In the genomic region with DNA sequence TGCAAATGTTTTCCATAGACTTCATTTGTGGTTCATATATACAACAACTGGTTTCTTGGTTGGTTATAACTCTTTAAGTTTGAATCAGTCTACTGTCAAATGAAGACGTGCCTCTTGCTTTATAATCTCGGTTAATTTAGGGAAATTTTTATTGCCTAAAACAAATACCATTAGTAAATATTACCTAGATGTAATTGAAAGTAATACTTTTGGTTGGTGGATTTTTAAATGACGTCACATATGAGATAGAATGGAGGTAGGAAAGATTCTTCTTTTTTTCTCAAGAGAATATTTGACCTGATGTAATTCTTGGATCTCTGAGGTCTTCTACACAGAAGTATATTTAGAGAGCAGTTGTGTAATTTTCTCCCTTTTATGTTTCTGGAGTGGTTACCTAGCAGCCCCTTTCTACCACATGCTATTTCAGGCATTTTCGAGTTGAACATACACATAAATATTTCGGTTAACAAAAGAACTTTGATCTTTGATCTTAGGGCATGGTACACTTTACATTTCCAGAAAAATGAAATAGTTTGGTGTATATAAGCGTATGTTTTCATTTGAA, we compare ENCODE assay signal across 8 cellular contexts.
DNase-seq lines count a peak whose midpoint lies in the region; ATAC-seq and TF ChIP-seq lines count a peak whose summit lies in the region.

No MANE protein-coding gene starts in this region.

- H3K27me3 Mint-ChIP-seq in activated naive CD8-positive, alpha-beta T cell treated with anti-CD3 and anti-CD28 coated beads, Interleukin-2, amount 50 U/mL, for 24 hours, result peaks cover 2% of the 10 kb centered on the region

- peak overlapping the region; percentile 79 for H3K9ac ChIP-seq in Loucy (ENCODE audit: low read depth, low read length, poor library complexity, severe bottlenecking)
- peak overlapping the region; percentile 94; the same call in 1 of the 2 replicates for H3K9ac ChIP-seq in iPS-20b (ENCODE audit: low read depth, low read length)
- peak overlapping the region; percentile 43 to 82 for H3K9ac ChIP-seq in stomach smooth muscle (ENCODE audit: low read length in 2 of 2)

- H3K9me3 ChIP-seq in Loucy (ENCODE audit: insufficient read depth, low read depth, low read length) (no peaks in the 10 kb centered on the region), iPS-20b (ENCODE audit: insufficient read depth, low read depth, low read length) (no peaks in the 10 kb centered on the region), stomach smooth muscle (ENCODE audit: control insufficient read depth in 2 of 2, low read length in 2 of 2) (no peaks in the 10 kb centered on the region)

- ATAC-seq in GM21529 (IDR thresholded peaks at IDR 0.05; ENCODE audit: unreplicated experiment), result peak; percentile 53
- peak; percentile 62 for ATAC-seq in activated naive CD8-positive, alpha-beta T cell treated with anti-CD3 and anti-CD28 coated beads, Interleukin-2, amount 50 U/mL, for 24 hours

- H3K79me2 ChIP-seq in Loucy (ENCODE audit: insufficient read depth, low read length), result peaks cover 61% of the 10 kb centered on the region

- no peaks in the 10 kb centered on the region for H3K27me3 ChIP-seq in Loucy (ENCODE audit: insufficient read depth, low read length, poor library complexity, severe bottlenecking)
- H3K27me3 ChIP-seq in iPS-20b (ENCODE audit: insufficient read depth, low read length), result no peaks in the 10 kb centered on the region
- H3K27me3 ChIP-seq in stomach smooth muscle (ENCODE audit: control insufficient read depth in 1 of 2, insufficient read depth in 2 of 2, low read length in 2 of 2), result no peaks in the 10 kb centered on the region

- H3K9me3 Mint-ChIP-seq in activated naive CD8-positive, alpha-beta T cell treated with anti-CD3 and anti-CD28 coated beads, Interleukin-2, amount 50 U/mL, for 24 hours, result no peaks in the 10 kb centered on the region

- DNase-seq in DMS 273 (lab: John Stamatoyannopoulos, UW; ENCODE audit: unreplicated experiment), result peak; percentile 46
- no peak for DNase-seq in DMS 273 treated with DMSO at 0.1 percent for 48 hours (lab: John Stamatoyannopoulos, UW)
- DNase-seq in activated naive CD8-positive, alpha-beta T cell treated with anti-CD3 and anti-CD28 coated beads, Interleukin-2, amount 50 U/mL, for 24 hours, result no peak
- DNase-seq in anterior cingulate cortex (lab: John Stamatoyannopoulos, UW), result no peak

- H3K9me2 ChIP-seq in Loucy (replicated peaks; ENCODE audit: low read depth, low read length), result no peaks in the 10 kb centered on the region

- H3K36me3 Mint-ChIP-seq in activated naive CD8-positive, alpha-beta T cell treated with anti-CD3 and anti-CD28 coated beads, Interleukin-2, amount 50 U/mL, for 24 hours (ENCODE audit: low read depth), result peaks cover 32% of the 10 kb centered on the region

- H3K4me3 Mint-ChIP-seq in activated naive CD8-positive, alpha-beta T cell treated with anti-CD3 and anti-CD28 coated beads, Interleukin-2, amount 50 U/mL, for 24 hours, result peak overlapping the region; percentile 81

- H3F3A ChIP-seq in Loucy (ENCODE audit: low read depth), result peaks cover 9% of the 10 kb centered on the region; the same call in 1 of the 2 replicates

- H3K4me1 Mint-ChIP-seq in activated naive CD8-positive, alpha-beta T cell treated with anti-CD3 and anti-CD28 coated beads, Interleukin-2, amount 50 U/mL, for 24 hours, result peaks cover 67% of the 10 kb centered on the region

- no peak for TF ChIP-seq CTCF in Loucy (conservative IDR thresholded peaks at IDR 0.05; ENCODE audit: low read length)

- H3K27ac ChIP-seq in iPS-20b (ENCODE audit: low read length) (peak overlapping the region; percentile 75), stomach smooth muscle (ENCODE audit: low read length) (peak overlapping the region; percentile 19)

- peaks cover 29% of the 10 kb centered on the region for H4K20me1 ChIP-seq in Loucy (ENCODE audit: insufficient read depth, low read length, poor library complexity, severe bottlenecking)

- H3K36me3 ChIP-seq in Loucy (ENCODE audit: insufficient read depth, low read length), result no peaks in the 10 kb centered on the region
- H3K36me3 ChIP-seq in iPS-20b (ENCODE audit: insufficient read depth, low read depth, low read length), result peaks cover 13% of the 10 kb centered on the region; the same call in 1 of the 2 replicates
- H3K36me3 ChIP-seq in stomach smooth muscle (ENCODE audit: control insufficient read depth in 2 of 2, insufficient read depth in 2 of 2, low read length in 2 of 2), result no peaks in the 10 kb centered on the region

- peak overlapping the region; percentile 80 for H3K4me3 ChIP-seq in Loucy (ENCODE audit: low read length, poor library complexity, severe bottlenecking)
- peak overlapping the region; percentile 94 for H3K4me3 ChIP-seq in iPS-20b (ENCODE audit: low read length)
- peak overlapping the region; percentile 77 to 84 for H3K4me3 ChIP-seq in stomach smooth muscle (ENCODE audit: low read length in 2 of 2)

- H2AFZ ChIP-seq in Loucy (ENCODE audit: low read length), result no peak overlapping the region

- H3K4me1 ChIP-seq in Loucy (ENCODE audit: insufficient read depth, low read length, poor library complexity, severe bottlenecking) (peaks cover 45% of the 10 kb centered on the region), iPS-20b (ENCODE audit: insufficient read depth, low read length) (peaks cover 12% of the 10 kb centered on the region; the same call in 1 of the 2 replicates), stomach smooth muscle (ENCODE audit: control insufficient read depth, insufficient read depth, low read length) (no peaks in the 10 kb centered on the region)

- H3K27ac Mint-ChIP-seq in activated naive CD8-positive, alpha-beta T cell treated with anti-CD3 and anti-CD28 coated beads, Interleukin-2, amount 50 U/mL, for 24 hours, result peak overlapping the region; percentile 93

- peak overlapping the region; percentile 78 for H3K4me2 ChIP-seq in Loucy (ENCODE audit: low read depth, low read length, poor library complexity, severe bottlenecking)
